Comparison of ENCODE assay signal across 8 cellular contexts in genomic region chr1:150268706-150269403, GRCh38. TPM values are rescaled to one million over a fixed set of nuclear protein-coding genes. Genes with fewer than 3 reads are reported as not detected.
DNase-seq lines count a peak whose midpoint lies in the region; ATAC-seq and TF ChIP-seq lines count a peak whose summit lies in the region.

TSS of gene APH1A (minus strand) at chr1:150269016. CDS start at chr1:150268810, 206 bp downstream.

- H2AFZ ChIP-seq in SU-DHL-6 (ENCODE audit: low read depth, low read length, severe bottlenecking), result peak within 1 kb of the TSS; percentile 95

- H3K4me3 ChIP-seq in GM12865 (ENCODE audit: low read depth, low read length) (peak within 1 kb of the TSS; percentile 95), SU-DHL-6 (ENCODE audit: insufficient read depth, low read length, poor library complexity, severe bottlenecking) (peak within 1 kb of the TSS; percentile 94), thoracic aorta (peak within 1 kb of the TSS; percentile 89)

- peaks cover 3% of the 10 kb centered on the region; the same call in 1 of the 2 replicates for H3F3A ChIP-seq in SU-DHL-6 (ENCODE audit: insufficient read depth)

- no peaks in the 10 kb centered on the region for H3K27me3 Mint-ChIP-seq in activated naive CD8-positive, alpha-beta T cell treated with anti-CD3 and anti-CD28 coated beads for 36 hours
- H3K27me3 Mint-ChIP-seq in glutamatergic neuron (ENCODE audit: unreplicated experiment), result peaks cover 9% of the 10 kb centered on the region
- H3K27me3 Mint-ChIP-seq in osteocyte (ENCODE audit: unreplicated experiment), result no peaks in the 10 kb centered on the region

- H3K9ac ChIP-seq in SU-DHL-6 (ENCODE audit: low read length), result peak within 1 kb of the TSS; percentile 97

- H3K4me1 ChIP-seq in thoracic aorta (ENCODE audit: control insufficient read depth in 1 of 2, low read depth in 2 of 2), result peaks cover 22 to 41% of the 10 kb centered on the region in 2 donors

- DNase-seq in GM12865 (ENCODE audit: low read depth), result peak; percentile 98
- DNase-seq in NCI-H1417 (lab: John Stamatoyannopoulos, UW), result peak; percentile 95 to 99 (median 97)
- peak; percentile 95 for DNase-seq in activated naive CD8-positive, alpha-beta T cell treated with anti-CD3 and anti-CD28 coated beads for 36 hours
- peak; percentile 96 for DNase-seq in glutamatergic neuron
- peak; percentile 97 for DNase-seq in osteocyte (ENCODE audit: extremely low spot score, unreplicated experiment)
- peak; percentile 92 for DNase-seq in thoracic aorta (ENCODE audit: low spot score)

- peak within 1 kb of the TSS; percentile 99 for H3K27ac Mint-ChIP-seq in activated naive CD8-positive, alpha-beta T cell treated with anti-CD3 and anti-CD28 coated beads for 36 hours
- H3K27ac Mint-ChIP-seq in glutamatergic neuron (ENCODE audit: unreplicated experiment) (peak within 1 kb of the TSS; percentile 99), osteocyte (ENCODE audit: unreplicated experiment) (peak within 1 kb of the TSS; percentile 95)

- H4K20me1 ChIP-seq in SU-DHL-6 (ENCODE audit: low read depth, low read length), result no peaks in the 10 kb centered on the region

- H3K4me2 ChIP-seq in SU-DHL-6 (ENCODE audit: low read depth, low read length, poor library complexity, severe bottlenecking), result peak within 1 kb of the TSS; percentile 85

- no peaks in the 10 kb centered on the region for H3K9me2 ChIP-seq in SU-DHL-6 (replicated peaks; ENCODE audit: insufficient read depth, low read length)

- ATAC-seq in HG02759 (IDR thresholded peaks at IDR 0.05; ENCODE audit: unreplicated experiment), result peak; percentile 93
- ATAC-seq in thoracic aorta (ENCODE audit: insufficient number of reproducible peaks, low FRiP score, low read depth), result peak; percentile 89

- H3K9me3 Mint-ChIP-seq in activated naive CD8-positive, alpha-beta T cell treated with anti-CD3 and anti-CD28 coated beads for 36 hours, result no peaks in the 10 kb centered on the region
- H3K9me3 Mint-ChIP-seq in glutamatergic neuron (ENCODE audit: unreplicated experiment), result peaks cover 17% of the 10 kb centered on the region
- H3K9me3 Mint-ChIP-seq in osteocyte (ENCODE audit: unreplicated experiment), result no peaks in the 10 kb centered on the region

- TF ChIP-seq CTCF in GM12865 (IDR thresholded peaks at IDR 0.05; ENCODE audit: insufficient read depth, low read depth, low read length, missing control alignments) (no peak), SU-DHL-6 (IDR thresholded peaks at IDR 0.05; ENCODE audit: insufficient read depth, low read length, poor library complexity, severe bottlenecking) (no peak), glutamatergic neuron (IDR thresholded peaks at IDR 0.05; ENCODE audit: partially characterized antibody, unreplicated experiment) (no peak), osteocyte (IDR thresholded peaks at IDR 0.05) (no peak), thoracic aorta (IDR thresholded peaks at IDR 0.05) (no peak)

- H3K9me3 ChIP-seq in SU-DHL-6 (ENCODE audit: insufficient read depth, low read length) (no peaks in the 10 kb centered on the region), thoracic aorta (no peaks in the 10 kb centered on the region)

- H3K27ac ChIP-seq in SU-DHL-6 (ENCODE audit: low read depth, low read length) (peak within 1 kb of the TSS; percentile 60), thoracic aorta (peak within 1 kb of the TSS; percentile 85 to 91)

- H3K79me2 ChIP-seq in SU-DHL-6 (ENCODE audit: insufficient read depth, low read length), result peaks cover 17% of the 10 kb centered on the region

- H3K36me3 ChIP-seq in SU-DHL-6 (ENCODE audit: low read length), result no peaks in the 10 kb centered on the region
- H3K36me3 ChIP-seq in thoracic aorta, result peaks cover 26% of the 10 kb centered on the region

- peaks cover 25% of the 10 kb centered on the region for H3K36me3 Mint-ChIP-seq in activated naive CD8-positive, alpha-beta T cell treated with anti-CD3 and anti-CD28 coated beads for 36 hours
- H3K36me3 Mint-ChIP-seq in glutamatergic neuron (ENCODE audit: unreplicated experiment), result no peaks in the 10 kb centered on the region
- peaks cover 20% of the 10 kb centered on the region for H3K36me3 Mint-ChIP-seq in osteocyte (ENCODE audit: unreplicated experiment)

- H3K4me3 Mint-ChIP-seq in activated naive CD8-positive, alpha-beta T cell treated with anti-CD3 and anti-CD28 coated beads for 36 hours, result peak within 1 kb of the TSS; percentile 99
- H3K4me3 Mint-ChIP-seq in glutamatergic neuron (ENCODE audit: unreplicated experiment) (peak within 1 kb of the TSS; percentile 93), osteocyte (ENCODE audit: unreplicated experiment) (peak within 1 kb of the TSS; percentile 98)

- H3K27me3 ChIP-seq in SU-DHL-6 (ENCODE audit: low read length), result no peaks in the 10 kb centered on the region
- no peaks in the 10 kb centered on the region for H3K27me3 ChIP-seq in thoracic aorta (replicated peaks; ENCODE audit: insufficient read depth)

- peaks cover 19% of the 10 kb centered on the region for H3K4me1 Mint-ChIP-seq in activated naive CD8-positive, alpha-beta T cell treated with anti-CD3 and anti-CD28 coated beads for 36 hours
- H3K4me1 Mint-ChIP-seq in glutamatergic neuron (ENCODE audit: low read depth, unreplicated experiment) (peaks cover 21% of the 10 kb centered on the region), osteocyte (ENCODE audit: unreplicated experiment) (peaks cover 47% of the 10 kb centered on the region)

RNA-seq across cellular contexts. Expression of gene APH1A, which starts in this region (rescaled TPM):
- total RNA-seq in activated naive CD8-positive, alpha-beta T cell treated with anti-CD3 and anti-CD28 coated beads for 36 hours, result 100 to 1,000 TPM; 123 to 126 TPM
- total RNA-seq in glutamatergic neuron (ENCODE audit: unreplicated experiment) (94.2 TPM), osteocyte (138 and 147 TPM in 2 replicates), thoracic aorta (10 to 100 TPM; 77.5 to 84.5 TPM)

Comparison
In these comparisons a context has a peak if more than half of its experiments do, and no peak if none do; other contexts are left out.
1. Peak in every context shown above with its lines: DNase-seq, ATAC-seq, H3K4me3 ChIP-seq and H3K27ac ChIP-seq.